Comparison of ENCODE assay signal across 8 cellular contexts in the genomic region with DNA sequence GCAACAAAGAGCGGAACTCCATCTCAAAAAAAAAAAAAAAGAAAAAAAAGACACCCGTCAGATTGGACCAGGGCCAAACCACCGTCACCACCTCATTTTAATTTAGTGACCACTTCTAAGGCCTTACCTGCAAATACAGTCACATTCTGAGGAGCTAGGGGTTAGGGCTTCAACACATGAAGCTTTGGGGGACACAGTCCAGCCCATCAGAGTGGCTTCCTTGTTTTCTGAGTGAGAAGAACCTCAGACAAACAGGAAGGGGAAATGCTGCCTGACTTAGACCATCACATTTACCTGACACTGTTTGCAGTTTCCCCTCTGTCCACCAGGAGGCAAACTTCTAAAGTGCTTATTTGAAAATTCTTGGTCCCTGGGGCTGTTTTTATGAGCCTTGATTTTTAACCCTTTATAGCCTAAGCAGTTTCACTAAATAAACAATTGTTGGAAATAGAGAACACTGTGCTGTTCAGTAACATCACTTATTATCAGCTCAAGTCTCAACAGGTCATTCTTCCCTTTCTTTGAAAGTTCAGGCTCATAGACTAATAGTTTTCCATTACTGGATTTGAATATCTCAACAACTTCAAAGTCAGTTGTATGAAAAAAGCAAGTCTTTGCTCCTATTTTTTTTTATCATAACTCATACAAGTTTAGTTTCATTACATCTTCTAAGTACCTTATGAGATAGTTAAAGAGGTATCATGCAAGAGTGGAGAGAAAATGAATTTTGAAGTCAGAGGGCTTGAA.
DNase-seq lines count a peak whose midpoint lies in the region; ATAC-seq, FAIRE-seq and TF ChIP-seq lines count a peak whose summit lies in the region.

No MANE protein-coding gene starts in this region.

- no peaks in the 10 kb centered on the region for H4K20me1 ChIP-seq in hepatocyte (ENCODE audit: insufficient read depth, poor library complexity, severe bottlenecking)

- peak; percentile 89 for DNase-seq in DMS53 (lab: John Stamatoyannopoulos, UW)
- peak; percentile 10 for DNase-seq in NCI-H1048 (lab: John Stamatoyannopoulos, UW)
- peak in 4 of 5 experiments; percentile 47 to 82 (median 57) for DNase-seq in T-helper 2 cell
- peak; percentile 72 for DNase-seq in amniotic epithelial cell (ENCODE audit: low read depth)
- DNase-seq in hepatocyte (ENCODE audit: low spot score), result peak; percentile 76
- peak; percentile 78 for DNase-seq in small intestine

- no peak overlapping the region for H2AFZ ChIP-seq in hepatocyte

- no peak overlapping the region for H3K4me2 ChIP-seq in hepatocyte

- no peaks in the 10 kb centered on the region for H3K27me3 ChIP-seq in hepatocyte
- H3K27me3 ChIP-seq in small intestine (ENCODE audit: control insufficient read depth in 2 of 2, insufficient read depth in 2 of 2, low read length in 2 of 2), result no peaks in the 10 kb centered on the region

- ATAC-seq in GM21786 (IDR thresholded peaks at IDR 0.05; ENCODE audit: unreplicated experiment) (peak; percentile 68), HG03196 (IDR thresholded peaks at IDR 0.05; ENCODE audit: unreplicated experiment) (no peak)

- H3K4me3 ChIP-seq in hepatocyte (no peak overlapping the region), small intestine (ENCODE audit: low read depth in 1 of 2, low read length in 2 of 2) (no peak overlapping the region)

- H3K9me2 ChIP-seq in hepatocyte (replicated peaks; ENCODE audit: insufficient read depth), result no peaks in the 10 kb centered on the region

- H3K4me1 ChIP-seq in hepatocyte (ENCODE audit: insufficient read depth), result no peaks in the 10 kb centered on the region
- H3K4me1 ChIP-seq in small intestine (ENCODE audit: control insufficient read depth in 2 of 2, insufficient read depth in 1 of 2, low read depth in 1 of 2, low read length in 1 of 2), result no peaks in the 10 kb centered on the region

- H3K79me2 ChIP-seq in hepatocyte, result no peaks in the 10 kb centered on the region

- 85% methylated on average over 3 of the region's 3 CpGs for WGBS in hepatocyte (ENCODE audit: low lambda C conversion rate, missing lambda C conversion rate)
- 6 to 12% (median 12%) methylated on average over 3 of the region's 3 CpGs for WGBS in small intestine, 3 donors

- H3K27ac ChIP-seq in hepatocyte (no peak overlapping the region), small intestine (ENCODE audit: low read depth in 1 of 2, low read length in 1 of 2) (no peak overlapping the region)

- FAIRE-seq in small intestine (lab: Jason Lieb, UNC), result no peak

- H3K9me3 ChIP-seq in hepatocyte (ENCODE audit: low read depth), result no peaks in the 10 kb centered on the region
- H3K9me3 ChIP-seq in small intestine (ENCODE audit: control insufficient read depth, low read depth), result no peaks in the 10 kb centered on the region

- TF ChIP-seq CTCF in hepatocyte (IDR thresholded peaks at IDR 0.05; ENCODE audit: poor library complexity), result peak; percentile 72

- H3K36me3 ChIP-seq in hepatocyte (replicated peaks; ENCODE audit: insufficient read depth, low read depth) (no peaks in the 10 kb centered on the region), small intestine (ENCODE audit: control insufficient read depth in 2 of 2, insufficient read depth in 2 of 2, low read length in 2 of 2) (no peaks in the 10 kb centered on the region)

Comparison
In these comparisons a context has a peak if more than half of its experiments do, and no peak if none do; other contexts are left out.
1. DNase-seq: peak in every context shown above with its lines; median percentile 89 in DMS53; 78 in small intestine; 76 in hepatocyte; 72 in amniotic epithelial cell; 57 in T-helper 2 cell; 10 in NCI-H1048.